3 cellular contexts compared by ENCODE assay signal in genomic region chr11:117464778-117465177, GRCh38.
"Had no signal": no experiment of that assay in that cellular context is flagged by ENCODE, and none has a peak within 500 bp of the region (broad histone marks: within the 10 kb centered on the region; RNA-seq: fewer than 3 reads in every experiment).

No MANE protein-coding gene starts in this region.

- DNase-seq: IMR-90 had no signal

- H3K27ac ChIP-seq: HL-60 had no signal

- H3K4me3 ChIP-seq: K562 had no signal
